21 cellular contexts compared by ENCODE assay signal in the genomic region with DNA sequence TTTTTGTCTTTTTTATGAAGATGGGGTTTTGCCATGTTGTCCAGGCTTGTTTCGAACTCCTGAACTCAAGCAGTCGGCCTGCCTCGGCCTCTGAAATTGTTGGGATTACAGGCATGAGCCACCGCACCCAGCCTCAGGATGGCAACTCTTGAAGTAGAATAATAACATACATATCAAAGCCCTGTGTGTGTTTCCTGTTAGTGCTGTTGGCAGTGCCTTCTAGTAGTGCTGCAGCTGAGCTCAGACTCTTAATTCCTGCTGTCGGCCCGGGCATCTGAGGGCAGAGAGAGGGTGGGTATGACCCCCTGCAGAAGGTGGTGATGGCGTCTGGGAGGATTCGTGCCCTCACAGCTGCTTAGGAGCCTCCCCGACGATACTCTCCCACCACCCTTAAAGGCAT.
"Had no signal": no experiment of that assay in that cellular context is flagged by ENCODE, and none has a peak within 500 bp of the region (broad histone marks: within the 10 kb centered on the region; RNA-seq: fewer than 3 reads in every experiment).

No MANE protein-coding gene starts in this region.

- H3K27me3 ChIP-seq: cardiac muscle cell, dorsolateral prefrontal cortex, pancreas, right lobe of liver, upper lobe of left lung had no signal

- DNase-seq: activated CD4-positive, alpha-beta memory T cell treated with anti-CD3 and anti-CD28 coated beads for 36 hours; activated CD4-positive, CD25-positive, alpha-beta regulatory T cell treated with anti-CD3 and anti-CD28 coated beads, Interleukin-2, amount 50 U/mL, for 72 hours; amygdala; dorsolateral prefrontal cortex; foreskin fibroblast; hippocampal formation; left cardiac atrium; mesenchymal stem cell; natural killer cell; pancreas; small intestine; stimulated activated CD4-positive, alpha-beta T cell treated with anti-CD3 and anti-CD28 coated beads, Interleukin-15, amount 100 ng/mL, for 24 hours; stimulated activated CD4-positive, alpha-beta T cell treated with anti-CD3 and anti-CD28 coated beads, Interleukin-2, amount 100 ng/mL, for 48 hours; T-helper 1 cell; T1000; upper lobe of left lung had no signal

- H3K4me3 Mint-ChIP-seq: activated CD4-positive, alpha-beta memory T cell treated with anti-CD3 and anti-CD28 coated beads for 36 hours; natural killer cell had no signal

- H3K9me3 ChIP-seq: pancreas, right lobe of liver, thoracic aorta, upper lobe of left lung had no signal

- ATAC-seq: left cardiac atrium, natural killer cell, pancreas, right lobe of liver, SK-N-SH treated with all-trans-retinoic acid at 6 μM for 48 hours had no signal

- H3K27ac Mint-ChIP-seq: activated CD4-positive, alpha-beta memory T cell treated with anti-CD3 and anti-CD28 coated beads for 36 hours; natural killer cell had no signal

- H3K9me3 Mint-ChIP-seq: natural killer cell had no signal

- H3K4me1 Mint-ChIP-seq: natural killer cell had no signal

- H3K4me1 ChIP-seq: pancreas, right lobe of liver had no signal

- H3K4me3 ChIP-seq: cardiac muscle cell, dorsolateral prefrontal cortex, pancreas, right lobe of liver, thoracic aorta, upper lobe of left lung had no signal

- H3K36me3 ChIP-seq: cardiac muscle cell, pancreas, right lobe of liver, thoracic aorta, upper lobe of left lung had no signal

- H3K27ac ChIP-seq: cardiac muscle cell, epithelial cell of prostate, pancreas, right lobe of liver, thoracic aorta, upper lobe of left lung had no signal

- H3K36me3 Mint-ChIP-seq: activated CD4-positive, alpha-beta memory T cell treated with anti-CD3 and anti-CD28 coated beads for 36 hours; natural killer cell had no signal
